In genomic region chr18:62187543-62188378, GRCh38 we compare ENCODE assay signal across 8 cellular contexts. TPM values are rescaled to one million over a fixed set of nuclear protein-coding genes. Genes with fewer than 3 reads are reported as not detected.
DNase-seq lines count a peak whose midpoint lies in the region; ATAC-seq and TF ChIP-seq lines count a peak whose summit lies in the region.

No MANE protein-coding gene starts in this region.

- ATAC-seq in DND-41 (ENCODE audit: insufficient read depth, low read depth) (0 out of 3 replicates have a peak, but pooled peaks have one; percentile 13), HG03442 (IDR thresholded peaks at IDR 0.05; ENCODE audit: unreplicated experiment) (no peak)
- ATAC-seq in naive thymus-derived CD4-positive, alpha-beta T cell: no peak

- peaks cover 87% of the 10 kb centered on the region for H3K79me2 ChIP-seq in DND-41 (ENCODE audit: insufficient read depth, low read length)

- H3K4me1 Mint-ChIP-seq in naive thymus-derived CD4-positive, alpha-beta T cell: peaks cover 56 to 84% (median 74%) of the 10 kb centered on the region in 7 donors

- H3K27me3 Mint-ChIP-seq in naive thymus-derived CD4-positive, alpha-beta T cell: no peaks in the 10 kb centered on the region

- peak; percentile 39 for DNase-seq in DND-41
- peak; percentile 54 for DNase-seq in H7
- DNase-seq in NCI-H2227 (lab: John Stamatoyannopoulos, UW; ENCODE audit: unreplicated experiment): peak; percentile 22
- DNase-seq in activated T-cell treated with anti-CD3 and anti-CD28 coated beads, Interleukin-2, amount 50 U/mL, for 1 hour: peak; percentile 33
- DNase-seq in esophagus squamous epithelium (lab: John Stamatoyannopoulos, UW): no peak
- DNase-seq in naive thymus-derived CD4-positive, alpha-beta T cell: peak in 7 of 9 donors; percentile 6 to 34 (median 16)
- DNase-seq in ureter (ENCODE audit: low spot score): peak; percentile 45

- H3K4me3 Mint-ChIP-seq in naive thymus-derived CD4-positive, alpha-beta T cell: peak overlapping the region; percentile 96 to 100 (median 99)

- intact Hi-C loops in esophagus squamous epithelium (cut with DNase I): no loop called here
- intact Hi-C loops in naive thymus-derived CD4-positive, alpha-beta T cell (cut with micrococcal nuclease): loop anchor here (1.0 to 10.0 kb wide), 23 partner anchors 12 to 1787 kb away; partner anchors contain the start of genes PHLPP1 (in 2 of the 2), SERPINB8 (in 2 of the 2), VPS4B (in 2 of the 2) and KDSR (in 1 of the 2)

- H3K4me2 ChIP-seq in DND-41 (ENCODE audit: insufficient read depth, low read length): peak overlapping the region; percentile 87

- no peaks in the 10 kb centered on the region for H3K27me3 ChIP-seq in DND-41 (ENCODE audit: insufficient read depth, low read length, poor library complexity)
- no peaks in the 10 kb centered on the region for H3K27me3 ChIP-seq in H7 (ENCODE audit: control insufficient read depth, insufficient read depth, low read length)
- no peaks in the 10 kb centered on the region for H3K27me3 ChIP-seq in esophagus squamous epithelium
- no peaks in the 10 kb centered on the region for H3K27me3 ChIP-seq in naive thymus-derived CD4-positive, alpha-beta T cell (ENCODE audit: control insufficient read depth in 2 of 2, insufficient read depth in 2 of 2, low read length in 2 of 2)

- H3K9me3 ChIP-seq in DND-41 (ENCODE audit: insufficient read depth, low read length, severe bottlenecking) (no peaks in the 10 kb centered on the region), esophagus squamous epithelium (no peaks in the 10 kb centered on the region)
- no peaks in the 10 kb centered on the region for H3K9me3 ChIP-seq in naive thymus-derived CD4-positive, alpha-beta T cell (ENCODE audit: control insufficient read depth in 2 of 3, low read length in 3 of 3)

- POLR2A ChIA-PET in naive thymus-derived CD4-positive, alpha-beta T cell (lab: Charles Lee): interaction anchor here (0.5 to 3.4 kb wide), 13 partner anchors 8 to 336 kb away, joined by 3 to 16 read pairs (median 4); partner anchors contain the start of gene ZCCHC2

- peak overlapping the region; percentile 91 to 98 (median 96) for H3K27ac Mint-ChIP-seq in naive thymus-derived CD4-positive, alpha-beta T cell

- H3K4me3 ChIP-seq in DND-41 (ENCODE audit: low read depth in 1 of 2, low read length in 2 of 2) (peak overlapping the region; percentile 80 to 90), H7 (ENCODE audit: insufficient read depth, low read depth, low read length) (peak overlapping the region; percentile 95), esophagus squamous epithelium (peak overlapping the region; percentile 84 to 94 (median 92))
- peak overlapping the region; percentile 97 for H3K4me3 ChIP-seq in naive thymus-derived CD4-positive, alpha-beta T cell (ENCODE audit: low read length)

- TF ChIP-seq CTCF in DND-41 (IDR thresholded peaks at IDR 0.05; ENCODE audit: borderline replicate concordance, extremely low read depth, low read length, poor library complexity, severe bottlenecking): peak; percentile 30
- no peak for TF ChIP-seq CTCF in esophagus squamous epithelium (IDR thresholded peaks at IDR 0.05)

- 0% methylated on average over 8 to 9 of the region's 53 CpGs for WGBS in esophagus squamous epithelium, 2 donors

- peaks cover 0 to 2% (median 0%) of the 10 kb centered on the region in 11 donors for H3K9me3 Mint-ChIP-seq in naive thymus-derived CD4-positive, alpha-beta T cell

- peak overlapping the region; percentile 87 for H3K27ac ChIP-seq in DND-41 (ENCODE audit: low read length)
- peak overlapping the region; percentile 86 to 93 (median 90) for H3K27ac ChIP-seq in esophagus squamous epithelium
- peak overlapping the region; percentile 72 for H3K27ac ChIP-seq in naive thymus-derived CD4-positive, alpha-beta T cell (ENCODE audit: low read depth, low read length)

- peak overlapping the region; percentile 87 for H3K9ac ChIP-seq in DND-41 (ENCODE audit: low read depth, low read length)

- peaks cover 5 to 22% (median 13%) of the 10 kb centered on the region in 5 donors for H3K36me3 Mint-ChIP-seq in naive thymus-derived CD4-positive, alpha-beta T cell

- H2AFZ ChIP-seq in DND-41 (ENCODE audit: low read depth, low read length): peak overlapping the region; percentile 91

- H3K4me1 ChIP-seq in DND-41 (ENCODE audit: insufficient read depth, low read length) (peaks cover 60% of the 10 kb centered on the region), esophagus squamous epithelium (peaks cover 1 to 73% (median 18%) of the 10 kb centered on the region in 3 donors)
- peaks cover 21% of the 10 kb centered on the region in 2 donors for H3K4me1 ChIP-seq in naive thymus-derived CD4-positive, alpha-beta T cell (ENCODE audit: control insufficient read depth in 2 of 2, insufficient read depth in 2 of 2, low read length in 2 of 2)

- H3K36me3 ChIP-seq in DND-41 (ENCODE audit: insufficient read depth, low read length) (no peaks in the 10 kb centered on the region; the same call in 1 of the 2 replicates), H7 (replicated peaks; ENCODE audit: control insufficient read depth, insufficient read depth, low read length) (no peaks in the 10 kb centered on the region), esophagus squamous epithelium (no peaks in the 10 kb centered on the region)
- peaks cover 0 to 13% (median 0%) of the 10 kb centered on the region in 3 experiments for H3K36me3 ChIP-seq in naive thymus-derived CD4-positive, alpha-beta T cell (ENCODE audit: control insufficient read depth in 2 of 3, insufficient read depth in 3 of 3, low read length in 3 of 3)

- CTCF ChIA-PET in naive thymus-derived CD4-positive, alpha-beta T cell (lab: Charles Lee): interaction anchor here (9.0 kb wide), 1 partner anchor 61 kb away, joined by 92 read pairs; no protein-coding TSS in a partner anchor

- no peak for TF ChIP-seq POLR2A in esophagus squamous epithelium (IDR thresholded peaks at IDR 0.05)

- peaks cover 30% of the 10 kb centered on the region for H4K20me1 ChIP-seq in DND-41 (ENCODE audit: insufficient read depth, low read length)

RNA-seq across cellular contexts. Expression of gene RELCH, which starts 0.7 kb away (rescaled TPM):
- total RNA-seq in H7 (2014; rRNA removed; shearing (Covaris generic)): 16.2 and 18.0 TPM in 2 replicates
- total RNA-seq in esophagus squamous epithelium (10 to 100 TPM; 32.8 to 98.0 (median 69.0) TPM), ureter (106 TPM)
- total RNA-seq in naive thymus-derived CD4-positive, alpha-beta T cell: 10 to 100 TPM; 51.3 to 70.8 (median 62.1) TPM
- polyA plus RNA-seq in naive thymus-derived CD4-positive, alpha-beta T cell: 10 to 100 TPM in 1 of 2 donors, 1 to 10 TPM in 1; 7.3 to 10.1 TPM

RNA-seq across cellular contexts. Expression of gene PIGN, which starts 0.9 kb away (rescaled TPM):
- 16.2 and 16.4 TPM in 2 replicates for total RNA-seq in H7 (2014; rRNA removed; shearing (Covaris generic))
- total RNA-seq in esophagus squamous epithelium (10 to 100 TPM; 26.1 to 48.8 (median 34.6) TPM), ureter (55.7 TPM)
- 10 to 100 TPM; 18.2 to 29.8 (median 28.2) TPM for total RNA-seq in naive thymus-derived CD4-positive, alpha-beta T cell
- 10 to 100 TPM; 15.5 to 19.1 TPM for polyA plus RNA-seq in naive thymus-derived CD4-positive, alpha-beta T cell
